ENCODE assay signal across 14 cellular contexts in genomic region chr1:235739631-235740030, GRCh38.
"Had no signal": no experiment of that assay in that cellular context is flagged by ENCODE, and none has a peak within 500 bp of the region (broad histone marks: within the 10 kb centered on the region; RNA-seq: fewer than 3 reads in every experiment).

No MANE protein-coding gene starts in this region.

- H3K36me3 ChIP-seq: colonic mucosa, uterus had no signal

- H3K27ac ChIP-seq: colonic mucosa, gastroesophageal sphincter, left lung, right lobe of liver, tibial artery, uterus had no signal

- H3K4me3 ChIP-seq: colonic mucosa, gastroesophageal sphincter, left lung, mucosa of descending colon, right lobe of liver, tibial artery, uterus had no signal

- H3K9me3 ChIP-seq: colonic mucosa, gastroesophageal sphincter, left lung, mucosa of descending colon, right lobe of liver, tibial artery, uterus had no signal

- H3K27me3 ChIP-seq: colonic mucosa, gastroesophageal sphincter, left lung, right lobe of liver, tibial artery, uterus had no signal

- H3K4me1 ChIP-seq: colonic mucosa, gastroesophageal sphincter, left lung, right lobe of liver, uterus had no signal

- ATAC-seq: activated CD4-positive, alpha-beta T cell treated with anti-CD3 and anti-CD28 coated beads for 36 hours; gastroesophageal sphincter; left lung; mucosa of descending colon; naive thymus-derived CD4-positive, alpha-beta T cell; T-helper 17 cell had no signal

- DNase-seq: activated CD4-positive, alpha-beta memory T cell treated with anti-CD3 and anti-CD28 coated beads, Interleukin-2, amount 10 ng/mL, durations not matched to agents 7 days and 5 days; activated CD4-positive, alpha-beta T cell treated with anti-CD3 and anti-CD28 coated beads for 36 hours; activated naive CD4-positive, alpha-beta T cell treated with anti-CD3 and anti-CD28 coated beads, Interleukin-2, amount 10 ng/mL, durations not matched to agents 7 days and 5 days; activated T-cell treated with anti-CD3 and anti-CD28 coated beads, Interleukin-2, amount 50 U/mL, for 24 hours; colonic mucosa; left lung; mucosa of descending colon; naive thymus-derived CD4-positive, alpha-beta T cell; stimulated activated CD4-positive, alpha-beta T cell treated with anti-CD3 and anti-CD28 coated beads, Interleukin-1b, Interleukin-23, amount 100 ng/mL, for 48 hours; T-helper 17 cell; tibial artery; uterus had no signal
